ENCODE assay signal across 21 cellular contexts in genomic region chr1:41950820-41951219, GRCh38. TPM values are rescaled to one million over a fixed set of nuclear protein-coding genes. Genes with fewer than 3 reads are reported as not detected.
DNase-seq lines count a peak whose midpoint lies in the region; ATAC-seq and TF ChIP-seq lines count a peak whose summit lies in the region.
"Had no signal": no experiment of that assay in that cellular context is flagged by ENCODE, and none has a peak within 500 bp of the region (broad histone marks: within the 10 kb centered on the region; RNA-seq: fewer than 3 reads in every experiment).

No MANE protein-coding gene starts in this region.

- H3K9me3 Mint-ChIP-seq in mesothelial cell of epicardium = peaks cover 9% of the 10 kb centered on the region

- no peak for TF ChIP-seq CTCF in GM10248 (IDR thresholded peaks at IDR 0.05; ENCODE audit: control extremely low read depth, extremely low read depth, low read depth, missing control alignments)
- no peak for TF ChIP-seq CTCF in epithelial cell of esophagus (IDR thresholded peaks at IDR 0.05; ENCODE audit: insufficient read depth, low read depth, low read length, missing control alignments)
- no peak for TF ChIP-seq CTCF in mesothelial cell of epicardium (IDR thresholded peaks at IDR 0.05; ENCODE audit: unreplicated experiment)

- POLR2A ChIA-PET in GM10248 (lab: Yijun Ruan, JAX) = no interaction called here

- no peak overlapping the region for H3K27ac Mint-ChIP-seq in mesothelial cell of epicardium
- H3K27ac Mint-ChIP-seq: dendritic cell treated with granulocyte-macrophage colony-stimulating factor and Interleukin-4, amounts not matched to agents 40 ng/mL and 50 ng/mL, for 4 days; naive thymus-derived CD4-positive, alpha-beta T cell had no signal

- H3K36me3 Mint-ChIP-seq in mesothelial cell of epicardium = no peaks in the 10 kb centered on the region

- CTCF ChIA-PET in GM10248 (lab: Yijun Ruan, JAX) = interaction anchor here (0.8 to 1.0 kb wide), 2 partner anchors 14 to 84 kb away, joined by 3 to 4 read pairs; no protein-coding TSS in a partner anchor

- H3K4me1 Mint-ChIP-seq in mesothelial cell of epicardium = peaks cover 2% of the 10 kb centered on the region

- no peak overlapping the region for H3K4me3 Mint-ChIP-seq in mesothelial cell of epicardium
- H3K4me3 Mint-ChIP-seq: dendritic cell treated with granulocyte-macrophage colony-stimulating factor and Interleukin-4, amounts not matched to agents 40 ng/mL and 50 ng/mL, for 4 days; naive thymus-derived CD4-positive, alpha-beta T cell had no signal

- no peak for ATAC-seq in GM21529 (IDR thresholded peaks at IDR 0.05; ENCODE audit: unreplicated experiment)
- ATAC-seq: body of pancreas; HCT116; heart left ventricle; naive thymus-derived CD4-positive, alpha-beta T cell had no signal

- DNase-seq in Daoy (ENCODE audit: low read depth) = peak; percentile 44
- peak; percentile 31 for DNase-seq in GM10248 (ENCODE audit: extremely low spot score)
- peak; percentile 37 for DNase-seq in M059J (ENCODE audit: low read depth)
- DNase-seq in epithelial cell of esophagus (ENCODE audit: low read depth) = peak; percentile 24
- no peak for DNase-seq in mesothelial cell of epicardium (ENCODE audit: low spot score in 2 of 2, unreplicated experiment in 2 of 2)
- DNase-seq in NCI-H446 (lab: John Stamatoyannopoulos, UW) = no peak
- DNase-seq: activated effector memory CD4-positive, alpha-beta T cell treated with Interleukin-2 at 50 U/mL for 16 hours; BE2C; body of pancreas; heart left ventricle; naive thymus-derived CD4-positive, alpha-beta T cell; NCI-H1436; SK-N-SH; stimulated activated CD4-positive, alpha-beta T cell treated with anti-CD3 and anti-CD28 coated beads, Interleukin-4, amount 100 ng/mL, for 4 hours; stimulated activated CD8-positive, alpha-beta memory T cell treated with anti-CD3 and anti-CD28 coated beads, Interleukin-4, amount 100 ng/mL, for 48 hours had no signal

- no peaks in the 10 kb centered on the region for H3K27me3 Mint-ChIP-seq in mesothelial cell of epicardium (ENCODE audit: low read depth)
- H3K27me3 Mint-ChIP-seq: dendritic cell treated with granulocyte-macrophage colony-stimulating factor and Interleukin-4, amounts not matched to agents 40 ng/mL and 50 ng/mL, for 4 days; naive thymus-derived CD4-positive, alpha-beta T cell had no signal

- H3K4me3 ChIP-seq in epithelial cell of esophagus (ENCODE audit: low read length) = no peak overlapping the region
- H3K4me3 ChIP-seq: body of pancreas, heart left ventricle, lung, skin epidermis had no signal

RNA-seq across cellular contexts. Expression of gene HIVEP3, which starts 32.1 kb away (rescaled TPM):
- 7.5 and 9.5 TPM in 2 replicates for total RNA-seq in Daoy (2014; rRNA removed; shearing (Covaris generic))
- 4.2 and 10.0 TPM in 2 replicates for total RNA-seq in M059J (2014; rRNA removed; shearing (Covaris generic))
- total RNA-seq in mesothelial cell of epicardium = 8.5 to 9.0 TPM (median 8.9 TPM) in 3 replicates
- total RNA-seq: G401 had no signal

Comparison
In these comparisons a context has a peak if more than half of its experiments do, and no peak if none do; other contexts are left out.
1. DNase-seq: peak in Daoy (single experiment), GM10248 (single experiment), M059J (single experiment) and epithelial cell of esophagus (single experiment); none in mesothelial cell of epicardium (0 of 2) and NCI-H446 (0 of 2).